ENCODE assay signal across 23 cellular contexts in genomic region chr4:186809070-186809469, GRCh38.
"Had no signal": no experiment of that assay in that cellular context is flagged by ENCODE, and none has a peak within 500 bp of the region (broad histone marks: within the 10 kb centered on the region; RNA-seq: fewer than 3 reads in every experiment).

No MANE protein-coding gene starts in this region.

- H3K4me1 ChIP-seq: breast epithelium, SJCRH30 had no signal

- H3K27ac Mint-ChIP-seq: activated CD4-positive, alpha-beta memory T cell treated with anti-CD3 and anti-CD28 coated beads, Interleukin-2, amount 10 ng/mL, durations not matched to agents 7 days and 5 days; activated CD4-positive, alpha-beta T cell treated with anti-CD3 and anti-CD28 coated beads for 36 hours; activated naive CD4-positive, alpha-beta T cell treated with anti-CD3 and anti-CD28 coated beads for 36 hours; activated naive CD8-positive, alpha-beta T cell treated with anti-CD3 and anti-CD28 coated beads for 36 hours; activated T-helper 17 cell treated with anti-CD3 and anti-CD28 coated beads, Interleukin-2, amount 50 U/mL, for 72 hours had no signal

- H3K9ac ChIP-seq: SK-N-SH had no signal

- H3K4me3 Mint-ChIP-seq: activated CD4-positive, alpha-beta memory T cell treated with anti-CD3 and anti-CD28 coated beads, Interleukin-2, amount 10 ng/mL, durations not matched to agents 7 days and 5 days; activated CD4-positive, alpha-beta T cell treated with anti-CD3 and anti-CD28 coated beads for 36 hours; activated naive CD4-positive, alpha-beta T cell treated with anti-CD3 and anti-CD28 coated beads for 36 hours; activated naive CD8-positive, alpha-beta T cell treated with anti-CD3 and anti-CD28 coated beads for 36 hours; activated T-helper 17 cell treated with anti-CD3 and anti-CD28 coated beads, Interleukin-2, amount 50 U/mL, for 72 hours had no signal

- DNase-seq: activated CD4-positive, alpha-beta memory T cell treated with anti-CD3 and anti-CD28 coated beads, Interleukin-2, amount 10 ng/mL, durations not matched to agents 7 days and 5 days; activated CD4-positive, alpha-beta T cell treated with anti-CD3 and anti-CD28 coated beads, Interleukin-2, amount 50 U/mL, for 1 hour; activated gamma-delta T cell; activated naive CD4-positive, alpha-beta T cell treated with anti-CD3 and anti-CD28 coated beads for 36 hours; activated naive CD8-positive, alpha-beta T cell treated with anti-CD3 and anti-CD28 coated beads for 36 hours; activated T-cell treated with anti-CD3 and anti-CD28 coated beads for 4 hours; caudate nucleus; Karpas-422; NCI-H146; NCI-H187 treated with DMSO at 0.1 percent for 48 hours; NCI-H510A; NCI-H526 treated with DMSO at 0.1 percent for 48 hours; NK-92 treated with Interleukin-12 subunit alpha and Interleukin-12 subunit beta, amount 100 ng/mL, for 24 hours; Right ventricle myocardium superior; SJCRH30; SK-N-SH; T-helper 1 cell; WERI-Rb-1 had no signal

- H3K27me3 ChIP-seq: breast epithelium, Peyer's patch, SJCRH30 had no signal

- H3K36me3 Mint-ChIP-seq: activated naive CD8-positive, alpha-beta T cell treated with anti-CD3 and anti-CD28 coated beads for 36 hours had no signal

- H3K27ac ChIP-seq: breast epithelium, Peyer's patch, RWPE1, SJCRH30, WERI-Rb-1 had no signal

- H3K4me3 ChIP-seq: breast epithelium, Peyer's patch, SJCRH30 had no signal

- ATAC-seq: activated CD4-positive, alpha-beta T cell treated with anti-CD3 and anti-CD28 coated beads for 36 hours; activated T-helper 17 cell treated with anti-CD3 and anti-CD28 coated beads, Interleukin-2, amount 50 U/mL, for 72 hours had no signal

- H3K9me3 Mint-ChIP-seq: activated CD4-positive, alpha-beta memory T cell treated with anti-CD3 and anti-CD28 coated beads, Interleukin-2, amount 10 ng/mL, durations not matched to agents 7 days and 5 days; activated naive CD4-positive, alpha-beta T cell treated with anti-CD3 and anti-CD28 coated beads for 36 hours; activated naive CD8-positive, alpha-beta T cell treated with anti-CD3 and anti-CD28 coated beads for 36 hours; activated T-helper 17 cell treated with anti-CD3 and anti-CD28 coated beads, Interleukin-2, amount 50 U/mL, for 72 hours had no signal

- H3K9me3 ChIP-seq: breast epithelium, Peyer's patch, SJCRH30, SK-N-SH had no signal

- H3K36me3 ChIP-seq: breast epithelium, Peyer's patch, SJCRH30, WERI-Rb-1 had no signal

- H3K4me1 Mint-ChIP-seq: activated CD4-positive, alpha-beta memory T cell treated with anti-CD3 and anti-CD28 coated beads, Interleukin-2, amount 10 ng/mL, durations not matched to agents 7 days and 5 days; activated CD4-positive, alpha-beta T cell treated with anti-CD3 and anti-CD28 coated beads for 36 hours; activated naive CD8-positive, alpha-beta T cell treated with anti-CD3 and anti-CD28 coated beads for 36 hours; activated T-helper 17 cell treated with anti-CD3 and anti-CD28 coated beads, Interleukin-2, amount 50 U/mL, for 72 hours had no signal

- H3K27me3 Mint-ChIP-seq: activated CD4-positive, alpha-beta memory T cell treated with anti-CD3 and anti-CD28 coated beads, Interleukin-2, amount 10 ng/mL, durations not matched to agents 7 days and 5 days; activated CD4-positive, alpha-beta T cell treated with anti-CD3 and anti-CD28 coated beads for 36 hours; activated naive CD8-positive, alpha-beta T cell treated with anti-CD3 and anti-CD28 coated beads for 36 hours; activated T-helper 17 cell treated with anti-CD3 and anti-CD28 coated beads, Interleukin-2, amount 50 U/mL, for 72 hours had no signal
